Comparison of ENCODE assay signal across 23 cellular contexts in genomic region chr7:96899108-96899507, GRCh38.
"Had no signal": no experiment of that assay in that cellular context is flagged by ENCODE, and none has a peak within 500 bp of the region (broad histone marks: within the 10 kb centered on the region; RNA-seq: fewer than 3 reads in every experiment).

No MANE protein-coding gene starts in this region.

- H3K4me1 ChIP-seq: breast epithelium had no signal

- H3K4me3 ChIP-seq: breast epithelium, coronary artery, MG63 had no signal

- DNase-seq: activated CD4-positive, alpha-beta T cell treated with anti-CD3 and anti-CD28 coated beads for 48 hours; activated CD4-positive, alpha-beta T cell treated with anti-CD3 and anti-CD28 coated beads, Interleukin-2, amount 50 U/mL, for 4 hours; activated CD4-positive, CD25-positive, alpha-beta regulatory T cell treated with anti-CD3 and anti-CD28 coated beads, Interleukin-2, amount 50 U/mL, for 72 hours; activated CD8-positive, alpha-beta memory T cell treated with anti-CD3 and anti-CD28 coated beads, Interleukin-2, amount 50 U/mL, for 48 hours; activated CD8-positive, alpha-beta T cell treated with anti-CD3 and anti-CD28 coated beads, Interleukin-2, amount 10 ng/mL, durations not matched to agents 7 days and 5 days; activated T-cell treated with anti-CD3 and anti-CD28 coated beads, Interleukin-2, amount 50 U/mL, for 1 hour; aorta; central memory CD4-positive, alpha-beta T cell; MG63; MV-4-11; NCI-H1092 treated with DMSO at 0.1 percent for 48 hours; NCI-H146; NCI-H187 treated with DMSO at 0.1 percent for 48 hours; NCI-H2171; NCI-H2227 treated with DMSO at 0.1 percent for 48 hours; NCI-H446 treated with DMSO at 0.1 percent for 48 hours; NCI-H524 treated with DMSO at 0.1 percent for 48 hours; SIG-M5; T-helper 17 cell; T-helper 9 cell had no signal

- H3K36me3 ChIP-seq: breast epithelium, MG63 had no signal

- H3K27ac ChIP-seq: breast epithelium, coronary artery, KMS-11 had no signal

- H3K9me3 ChIP-seq: breast epithelium, MG63 had no signal

- H3K27me3 ChIP-seq: MG63 had no signal
